Comparison of ENCODE assay signal across 11 cellular contexts in genomic region chr19:39332738-39333137, GRCh38. TPM values are rescaled to one million over a fixed set of nuclear protein-coding genes. Genes with fewer than 3 reads are reported as not detected.
"Had no signal": no experiment of that assay in that cellular context is flagged by ENCODE, and none has a peak within 500 bp of the region (broad histone marks: within the 10 kb centered on the region; RNA-seq: fewer than 3 reads in every experiment).

No MANE protein-coding gene starts in this region.

RNA-seq across cellular contexts. Expression of gene GMFG, which starts 3.1 kb away (rescaled TPM):
- total RNA-seq: progenitor cell of endocrine pancreas had no signal

RNA-seq across cellular contexts. Expression of gene LRFN1, which starts 12.1 kb away (rescaled TPM):
- total RNA-seq: ascending aorta had no signal

RNA-seq across cellular contexts. Expression of gene IFNL1, which starts 36.5 kb away (rescaled TPM):
- total RNA-seq: ascending aorta, esophagus squamous epithelium, left cardiac atrium, lower lobe of right lung, occipital lobe, progenitor cell of endocrine pancreas, right cardiac atrium, subcutaneous adipose tissue, tibial nerve, vagina, WTC11 had no signal
